In the genomic region with DNA sequence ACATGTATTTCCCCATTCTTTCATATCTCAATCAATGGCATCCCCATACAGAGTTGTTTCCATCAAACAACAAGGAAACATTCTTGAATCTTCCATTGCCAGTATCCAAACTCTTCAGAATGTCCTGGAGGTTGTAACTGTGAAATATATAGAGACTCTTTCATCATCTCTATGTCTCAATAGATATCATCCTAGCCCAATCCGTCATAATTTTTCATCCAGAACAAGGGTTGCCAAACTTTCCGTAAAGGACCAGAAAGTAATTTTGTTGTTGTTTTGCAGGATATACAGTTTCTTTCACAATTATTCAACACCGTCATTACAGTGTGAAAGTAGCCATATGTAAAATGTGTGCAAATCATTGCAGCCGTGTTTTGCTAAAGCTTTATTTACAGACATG, we compare ENCODE assay signal across 16 cellular contexts.
DNase-seq lines count a peak whose midpoint lies in the region; ATAC-seq lines count a peak whose summit lies in the region.
"Had no signal": no experiment of that assay in that cellular context is flagged by ENCODE, and none has a peak within 500 bp of the region (broad histone marks: within the 10 kb centered on the region; RNA-seq: fewer than 3 reads in every experiment).

No MANE protein-coding gene starts in this region.

- no peaks in the 10 kb centered on the region for H3K27me3 Mint-ChIP-seq in activated naive CD4-positive, alpha-beta T cell treated with anti-CD3 and anti-CD28 coated beads, Interleukin-2, amount 10 ng/mL, durations not matched to agents 7 days and 5 days
- H3K27me3 Mint-ChIP-seq: CD4-positive, alpha-beta memory T cell had no signal

- CTCF ChIA-PET in activated naive CD4-positive, alpha-beta T cell treated with anti-CD3 and anti-CD28 coated beads, Interleukin-2, amount 10 ng/mL, durations not matched to agents 7 days and 5 days (lab: Charles Lee) = no interaction called here

- H3K4me3 Mint-ChIP-seq in activated naive CD4-positive, alpha-beta T cell treated with anti-CD3 and anti-CD28 coated beads, Interleukin-2, amount 10 ng/mL, durations not matched to agents 7 days and 5 days = no peak overlapping the region
- H3K4me3 Mint-ChIP-seq: CD14-positive monocyte; CD4-positive, alpha-beta memory T cell; HFFc6 had no signal

- H3K9me3 Mint-ChIP-seq in activated naive CD4-positive, alpha-beta T cell treated with anti-CD3 and anti-CD28 coated beads, Interleukin-2, amount 10 ng/mL, durations not matched to agents 7 days and 5 days = no peaks in the 10 kb centered on the region

- H3K36me3 Mint-ChIP-seq in activated naive CD4-positive, alpha-beta T cell treated with anti-CD3 and anti-CD28 coated beads, Interleukin-2, amount 10 ng/mL, durations not matched to agents 7 days and 5 days = no peaks in the 10 kb centered on the region
- H3K36me3 Mint-ChIP-seq: CD14-positive monocyte; CD4-positive, alpha-beta memory T cell had no signal

- peak; percentile 13 for DNase-seq in SIG-M5 treated with dmso at 0.1 percent for 504 hours (lab: John Stamatoyannopoulos, UW; ENCODE audit: unreplicated experiment)
- DNase-seq in SIG-M5 (lab: John Stamatoyannopoulos, UW) = no peak
- peak; percentile 38 for DNase-seq in MV-4-11 (lab: John Stamatoyannopoulos, UW)
- peak; percentile 15 for DNase-seq in fibroblast of gingiva (ENCODE audit: low read depth)
- no peak for DNase-seq in DMS153 (lab: John Stamatoyannopoulos, UW)
- DNase-seq in activated naive CD4-positive, alpha-beta T cell treated with anti-CD3 and anti-CD28 coated beads, Interleukin-2, amount 10 ng/mL, durations not matched to agents 7 days and 5 days = no peak
- DNase-seq: 8988T; CD4-positive, alpha-beta memory T cell; DMS79 treated with DMSO at 0.1 percent for 48 hours; GF-D8; GOT3; H7; HFFc6 had no signal

- no peak for ATAC-seq in HG03442 (IDR thresholded peaks at IDR 0.05; ENCODE audit: unreplicated experiment)
- ATAC-seq: HCT116 had no signal

- H3K27ac Mint-ChIP-seq in activated naive CD4-positive, alpha-beta T cell treated with anti-CD3 and anti-CD28 coated beads, Interleukin-2, amount 10 ng/mL, durations not matched to agents 7 days and 5 days = no peak overlapping the region
- H3K27ac Mint-ChIP-seq: CD4-positive, alpha-beta memory T cell; HFFc6 had no signal

- H3K4me1 Mint-ChIP-seq in activated naive CD4-positive, alpha-beta T cell treated with anti-CD3 and anti-CD28 coated beads, Interleukin-2, amount 10 ng/mL, durations not matched to agents 7 days and 5 days = no peaks in the 10 kb centered on the region
- H3K4me1 Mint-ChIP-seq: CD4-positive, alpha-beta memory T cell had no signal

Comparison
In these comparisons a context has a peak if more than half of its experiments do, and no peak if none do; other contexts are left out.
1. DNase-seq: peak in SIG-M5 treated with dmso at 0.1 percent for 504 hours (single experiment), MV-4-11 (single experiment) and fibroblast of gingiva (single experiment); none in SIG-M5 (single experiment), DMS153 (single experiment) and activated naive CD4-positive, alpha-beta T cell treated with anti-CD3 and anti-CD28 coated beads, Interleukin-2, amount 10 ng/mL, durations not matched to agents 7 days and 5 days (single experiment).